In genomic region chr7:104005197-104005596, GRCh38 we compare ENCODE assay signal across 20 cellular contexts. TPM values are rescaled to one million over a fixed set of nuclear protein-coding genes. Genes with fewer than 3 reads are reported as not detected.
DNase-seq lines count a peak whose midpoint lies in the region; ATAC-seq, FAIRE-seq and TF ChIP-seq lines count a peak whose summit lies in the region.
"Had no signal": no experiment of that assay in that cellular context is flagged by ENCODE, and none has a peak within 500 bp of the region (broad histone marks: within the 10 kb centered on the region; RNA-seq: fewer than 3 reads in every experiment).

No MANE protein-coding gene starts in this region.

- H4K20me1 ChIP-seq in GM23338 (replicated peaks; ENCODE audit: insufficient read depth) (no peaks in the 10 kb centered on the region), endothelial cell of umbilical vein (replicated peaks; ENCODE audit: control insufficient read depth, extremely low read depth, insufficient read depth, low read length) (no peaks in the 10 kb centered on the region), smooth muscle cell (ENCODE audit: low read depth) (no peaks in the 10 kb centered on the region)

- TF ChIP-seq CTCF in GM23338 (conservative IDR thresholded peaks at IDR 0.05; ENCODE audit: low read depth in 2 of 2) (no peak), endothelial cell of umbilical vein (IDR thresholded peaks at IDR 0.05; ENCODE audit: extremely low read depth in 1 of 2, insufficient read depth in 1 of 2, low read depth in 1 of 2, low read length in 2 of 2) (no peak), smooth muscle cell (IDR thresholded peaks at IDR 0.05; ENCODE audit: borderline replicate concordance, insufficient read depth, poor library complexity, severe bottlenecking) (no peak), sigmoid colon (IDR thresholded peaks at IDR 0.05) (no peak)

- intact Hi-C loops in endothelial cell of umbilical vein (cut with micrococcal nuclease) (no loop called here), sigmoid colon (cut with DNase I) (no loop called here)
- intact Hi-C loops in activated CD4-positive, alpha-beta T cell treated with anti-CD3 and anti-CD28 coated beads, Interleukin-2, amount 10 ng/mL, durations not matched to agents 24 days and 14 days (cut with micrococcal nuclease): no loop called here

- H2AFZ ChIP-seq in GM23338 (peak overlapping the region; percentile 75), endothelial cell of umbilical vein (ENCODE audit: low read depth, low read length) (peak overlapping the region; percentile 69), smooth muscle cell (ENCODE audit: low read depth) (peak overlapping the region; percentile 27)

- H3K4me2 ChIP-seq in GM23338 (no peak overlapping the region), endothelial cell of umbilical vein (ENCODE audit: insufficient read depth, low read length) (no peak overlapping the region), smooth muscle cell (no peak overlapping the region)

- dilution Hi-C loops in endothelial cell of umbilical vein (cut with MboI; ENCODE audit: extremely low pct_ligation_motif_present, low sequenced_read_pairs): no loop called here

- H3K4me1 ChIP-seq in GM23338 (ENCODE audit: insufficient read depth) (no peaks in the 10 kb centered on the region), endothelial cell of umbilical vein (ENCODE audit: control insufficient read depth, extremely low read depth, insufficient read depth, low read length) (peaks cover 4% of the 10 kb centered on the region), smooth muscle cell (ENCODE audit: low read depth) (no peaks in the 10 kb centered on the region), sigmoid colon (no peaks in the 10 kb centered on the region)
- H3K4me1 ChIP-seq: adrenal gland, tibial artery had no signal

- H3K9me2 ChIP-seq in GM23338 (ENCODE audit: insufficient read depth): peaks cover 5% of the 10 kb centered on the region; the same call in 1 of the 2 replicates

- WGBS in smooth muscle cell (ENCODE audit: low lambda C conversion rate): 60% methylated on average over 4 of the region's 4 CpGs
- WGBS in sigmoid colon, 2 donors: 84 to 86% methylated on average over 4 of the region's 4 CpGs

- no peaks in the 10 kb centered on the region for H3K27me3 ChIP-seq in GM23338 (ENCODE audit: insufficient read depth)
- peaks cover 0 to 4% of the 10 kb centered on the region in 2 experiments for H3K27me3 ChIP-seq in endothelial cell of umbilical vein (ENCODE audit: control insufficient read depth in 2 of 2, insufficient read depth in 2 of 2, low read length in 2 of 2)
- no peaks in the 10 kb centered on the region for H3K27me3 ChIP-seq in smooth muscle cell (ENCODE audit: low read depth)
- H3K27me3 ChIP-seq in sigmoid colon: no peaks in the 10 kb centered on the region
- H3K27me3 ChIP-seq: adrenal gland, tibial artery had no signal

- H3K4me3 ChIP-seq in GM23338 (no peak overlapping the region), endothelial cell of umbilical vein (replicated peaks in 1 of 3; ENCODE audit: insufficient read depth in 1 of 3, low read depth in 1 of 3, low read length in 3 of 3) (no peak overlapping the region), smooth muscle cell (no peak overlapping the region), sigmoid colon (no peak overlapping the region)
- H3K4me3 ChIP-seq: adrenal gland, tibial artery had no signal

- H3K27ac ChIP-seq in GM23338 (ENCODE audit: low read depth): no peak overlapping the region
- peak overlapping the region; percentile 35 for H3K27ac ChIP-seq in endothelial cell of umbilical vein (ENCODE audit: insufficient read depth, low read depth, low read length)
- no peak overlapping the region for H3K27ac ChIP-seq in smooth muscle cell (ENCODE audit: low read depth)
- H3K27ac ChIP-seq in sigmoid colon: no peak overlapping the region
- H3K27ac ChIP-seq: adrenal gland, tibial artery, VCaP had no signal

- H3K9me3 Mint-ChIP-seq in GM23338: no peaks in the 10 kb centered on the region
- H3K9me3 Mint-ChIP-seq in activated CD4-positive, alpha-beta T cell treated with anti-CD3 and anti-CD28 coated beads, Interleukin-2, amount 10 ng/mL, durations not matched to agents 24 days and 14 days: no peaks in the 10 kb centered on the region
- H3K9me3 Mint-ChIP-seq: natural killer cell treated with Interleukin-12 subunit alpha and Interleukin-12 subunit beta and Interleukin-15 and Interleukin-18, amount 100 ng/mL, for 72 hours had no signal

- H3F3A ChIP-seq in GM23338 (replicated peaks; ENCODE audit: low read depth) (no peaks in the 10 kb centered on the region), smooth muscle cell (ENCODE audit: low read depth) (no peaks in the 10 kb centered on the region)

- no peak for TF ChIP-seq EP300 in sigmoid colon (IDR thresholded peaks at IDR 0.05)

- no peak overlapping the region for H3K9ac ChIP-seq in endothelial cell of umbilical vein (replicated peaks; ENCODE audit: extremely low read depth, insufficient read depth, low read length)
- no peak overlapping the region for H3K9ac ChIP-seq in smooth muscle cell (ENCODE audit: low read depth)

- CTCF ChIA-PET in endothelial cell of umbilical vein (lab: Charles Lee): interaction anchor here (0.6 to 1.2 kb wide), 2 partner anchors 14 to 23 kb away, joined by 3 to 4 read pairs; no protein-coding TSS in a partner anchor

- H3K4me1 Mint-ChIP-seq in GM23338: peaks cover 2% of the 10 kb centered on the region; the same call in 2 of the 3 replicates
- no peaks in the 10 kb centered on the region for H3K4me1 Mint-ChIP-seq in activated CD4-positive, alpha-beta T cell treated with anti-CD3 and anti-CD28 coated beads, Interleukin-2, amount 10 ng/mL, durations not matched to agents 24 days and 14 days

- H3K79me2 ChIP-seq in GM23338 (replicated peaks; ENCODE audit: insufficient read depth) (no peaks in the 10 kb centered on the region), endothelial cell of umbilical vein (ENCODE audit: control insufficient read depth, insufficient read depth, low read length) (no peaks in the 10 kb centered on the region), smooth muscle cell (ENCODE audit: low read depth) (no peaks in the 10 kb centered on the region)

- peaks cover 2% of the 10 kb centered on the region for H3K9me1 ChIP-seq in endothelial cell of umbilical vein (replicated peaks; ENCODE audit: control insufficient read depth, extremely low read depth, insufficient read depth, low read length)

- BruUV-seq in endothelial cell of umbilical vein (replicated peaks; lab: Mats Ljungman, UMichigan): no TSS peak

- ATAC-seq in GM23338: peak; percentile 46
- ATAC-seq: left colon; natural killer cell treated with Interleukin-12 subunit alpha and Interleukin-12 subunit beta and Interleukin-15 and Interleukin-18, amount 100 ng/mL, for 72 hours had no signal

- POLR2A ChIA-PET in endothelial cell of umbilical vein (lab: Charles Lee): no interaction called here

- H3K9me3 ChIP-seq in endothelial cell of umbilical vein (replicated peaks; ENCODE audit: control insufficient read depth, insufficient read depth, low read length) (no peaks in the 10 kb centered on the region), smooth muscle cell (replicated peaks; ENCODE audit: low read depth) (no peaks in the 10 kb centered on the region), sigmoid colon (no peaks in the 10 kb centered on the region)
- H3K9me3 ChIP-seq: adrenal gland, tibial artery had no signal

- no peaks in the 10 kb centered on the region for H3K36me3 Mint-ChIP-seq in GM23338 (ENCODE audit: low read depth)
- no peaks in the 10 kb centered on the region for H3K36me3 Mint-ChIP-seq in activated CD4-positive, alpha-beta T cell treated with anti-CD3 and anti-CD28 coated beads, Interleukin-2, amount 10 ng/mL, durations not matched to agents 24 days and 14 days (ENCODE audit: low read depth)
- H3K36me3 Mint-ChIP-seq: natural killer cell treated with Interleukin-12 subunit alpha and Interleukin-12 subunit beta and Interleukin-15 and Interleukin-18, amount 100 ng/mL, for 72 hours had no signal

- no peak overlapping the region for H3K27ac Mint-ChIP-seq in GM23338
- no peak overlapping the region for H3K27ac Mint-ChIP-seq in activated CD4-positive, alpha-beta T cell treated with anti-CD3 and anti-CD28 coated beads, Interleukin-2, amount 10 ng/mL, durations not matched to agents 24 days and 14 days
- H3K27ac Mint-ChIP-seq: natural killer cell treated with Interleukin-12 subunit alpha and Interleukin-12 subunit beta and Interleukin-15 and Interleukin-18, amount 100 ng/mL, for 72 hours had no signal

- H3K27me3 Mint-ChIP-seq in GM23338 (ENCODE audit: insufficient read depth, low read depth, poor library complexity): no peaks in the 10 kb centered on the region
- H3K27me3 Mint-ChIP-seq in activated CD4-positive, alpha-beta T cell treated with anti-CD3 and anti-CD28 coated beads, Interleukin-2, amount 10 ng/mL, durations not matched to agents 24 days and 14 days: peaks cover 1% of the 10 kb centered on the region

- H3K36me3 ChIP-seq in GM23338 (ENCODE audit: insufficient read depth) (no peaks in the 10 kb centered on the region), endothelial cell of umbilical vein (ENCODE audit: control insufficient read depth in 2 of 2, extremely low read depth in 1 of 2, insufficient read depth in 2 of 2, low read length in 2 of 2) (no peaks in the 10 kb centered on the region), smooth muscle cell (ENCODE audit: low read depth) (no peaks in the 10 kb centered on the region), sigmoid colon (no peaks in the 10 kb centered on the region)
- H3K36me3 ChIP-seq: adrenal gland, tibial artery had no signal

- no peak for TF ChIP-seq POLR2A in endothelial cell of umbilical vein (IDR thresholded peaks at IDR 0.05; ENCODE audit: low read depth, low read length)
- TF ChIP-seq POLR2A in sigmoid colon (IDR thresholded peaks at IDR 0.05): no peak

- DNase-seq in GM23338 (ENCODE audit: low spot score) (peak; percentile 12), RCC 7860 (ENCODE audit: low spot score) (peak; percentile 82), endothelial cell of umbilical vein (ENCODE audit: low read depth, low spot score) (peak; percentile 36), smooth muscle cell (lab: John Stamatoyannopoulos, UW; ENCODE audit: unreplicated experiment) (no peak), NCI-H524 (lab: John Stamatoyannopoulos, UW) (no peak), sigmoid colon (no peak)
- no peak for DNase-seq in activated CD4-positive, alpha-beta T cell treated with anti-CD3 and anti-CD28 coated beads, Interleukin-2, amount 10 ng/mL, durations not matched to agents 24 days and 14 days
- DNase-seq: activated CD4-positive, alpha-beta T cell treated with anti-CD3 and anti-CD28 coated beads, Interleukin-2, amount 50 U/mL, for 48 hours; activated gamma-delta T cell; adrenal gland; DND-41; left colon; midbrain; OCI-M1; stimulated activated CD4-positive, alpha-beta T cell treated with anti-CD3 and anti-CD28 coated beads, Interleukin-1b, Interleukin-23, amount 100 ng/mL, for 48 hours; stimulated activated naive CD4-positive, alpha-beta T cell; tibial artery had no signal

- H3K4me3 Mint-ChIP-seq in GM23338: no peak overlapping the region
- H3K4me3 Mint-ChIP-seq in activated CD4-positive, alpha-beta T cell treated with anti-CD3 and anti-CD28 coated beads, Interleukin-2, amount 10 ng/mL, durations not matched to agents 24 days and 14 days: no peak overlapping the region
- H3K4me3 Mint-ChIP-seq: natural killer cell treated with Interleukin-12 subunit alpha and Interleukin-12 subunit beta and Interleukin-15 and Interleukin-18, amount 100 ng/mL, for 72 hours had no signal

- peak; percentile 94 for FAIRE-seq in RCC 7860 (lab: Jason Lieb, UNC)
- peak; percentile 89 for FAIRE-seq in endothelial cell of umbilical vein (lab: Jason Lieb, UNC)

RNA-seq across cellular contexts. Expression of gene RELN, which starts 15.7 kb away (rescaled TPM):
- total RNA-seq in GM23338 (2014; rRNA removed; shearing (Covaris generic)): 0.19 and 0.76 TPM in 2 replicates
- 0.10 and 0.26 TPM in 2 replicates for polyA plus RNA-seq in GM23338 (2016; fragmentation: Nextera tagmentation; extraction: Ambion mirVana)
- total RNA-seq in endothelial cell of umbilical vein: 0.15 and 1.4 TPM in 2 replicates
- polyA plus RNA-seq in endothelial cell of umbilical vein: 0.22 and 0.25 TPM in 2 replicates
- polyA plus RNA-seq in endothelial cell of umbilical vein (2011; cell fraction: cytosol; rRNA removed): 0.27 TPM in 2 replicates
- polyA plus RNA-seq in endothelial cell of umbilical vein (2011; cell fraction: nucleus; rRNA removed): 0.15 and 0.82 TPM in 2 replicates
- 12.4 and 18.0 TPM in 2 replicates for polyA plus RNA-seq in endothelial cell of umbilical vein (2012)
- 1.6 and 2.0 TPM in 2 replicates for polyA minus RNA-seq in endothelial cell of umbilical vein
- polyA minus RNA-seq in endothelial cell of umbilical vein (2011; cell fraction: cytosol; rRNA and poly(A)+ RNA removed): not detected
- 0.29 and 0.53 TPM in 2 replicates for polyA minus RNA-seq in endothelial cell of umbilical vein (2011; cell fraction: nucleus; rRNA and poly(A)+ RNA removed)
- total RNA-seq in smooth muscle cell: 0.04 and 0.90 TPM in 2 replicates
- 0.51 TPM in 1 of 2 replicates, not detected in the other for polyA plus RNA-seq in smooth muscle cell
- 1 to 10 TPM; 3.5 to 9.2 (median 6.2) TPM for total RNA-seq in sigmoid colon
- 1 to 10 TPM in 1 of 3 donors, under 1 TPM in 1, not detected in 1; under 0.01 to 2.4 TPM for polyA plus RNA-seq in sigmoid colon
- not detected in 2 replicates for total RNA-seq in activated CD4-positive, alpha-beta T cell treated with anti-CD3 and anti-CD28 coated beads, Interleukin-2, amount 10 ng/mL, durations not matched to agents 24 days and 14 days
- total RNA-seq: natural killer cell treated with Interleukin-12 subunit alpha and Interleukin-12 subunit beta and Interleukin-15 and Interleukin-18, amount 100 ng/mL, for 72 hours; T-helper 1 cell treated with Interleukin-12 subunit alpha and Interleukin-12 subunit beta and Interleukin-4 antibody, amounts not matched to agents 30 ng/mL and 1 ng/mL, for 36 hours had no signal

Comparison
In these comparisons a context has a peak if more than half of its experiments do, and no peak if none do; other contexts are left out.
1. DNase-seq: peak in GM23338 (single experiment), RCC 7860 (single experiment) and endothelial cell of umbilical vein (single experiment); none in smooth muscle cell (single experiment), NCI-H524 (0 of 2), sigmoid colon (single experiment) and activated CD4-positive, alpha-beta T cell treated with anti-CD3 and anti-CD28 coated beads, Interleukin-2, amount 10 ng/mL, durations not matched to agents 24 days and 14 days (single experiment).
2. Peak in every context shown above with its lines, with median percentiles within 50 percentile points of each other: H2AFZ ChIP-seq.